25 cellular contexts compared by ENCODE assay signal in the genomic region with DNA sequence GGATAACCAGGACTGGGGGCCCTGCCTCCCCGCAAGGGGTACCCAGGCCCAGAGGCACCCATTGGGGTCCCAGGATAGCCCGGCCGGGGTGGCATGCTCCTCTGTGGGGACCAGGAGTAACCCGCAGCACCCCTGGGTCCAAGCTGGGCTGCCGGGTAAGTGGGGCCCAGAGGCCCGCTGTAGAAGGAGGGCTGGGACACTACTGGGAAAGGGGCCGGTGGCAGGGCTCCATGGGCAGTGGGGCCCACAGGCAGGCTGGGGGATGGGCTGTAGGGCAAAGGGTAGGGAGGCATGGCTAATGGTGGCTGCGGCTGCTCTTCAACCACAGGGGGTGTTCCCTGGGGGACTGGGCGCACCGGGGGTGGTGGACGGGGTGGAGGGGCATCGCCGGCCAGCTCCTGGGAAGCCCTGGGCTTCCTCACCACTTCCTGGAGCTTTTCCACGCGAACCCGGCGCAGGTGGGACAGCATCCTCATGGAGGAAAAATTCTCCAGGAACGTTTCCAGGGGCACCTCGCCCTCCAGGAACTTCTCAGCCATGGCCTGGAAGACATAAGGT. TPM values are rescaled to one million over a fixed set of nuclear protein-coding genes. Genes with fewer than 3 reads are reported as not detected.
DNase-seq lines count a peak whose midpoint lies in the region; ATAC-seq, FAIRE-seq and TF ChIP-seq lines count a peak whose summit lies in the region.
"Had no signal": no experiment of that assay in that cellular context is flagged by ENCODE, and none has a peak within 500 bp of the region (broad histone marks: within the 10 kb centered on the region; RNA-seq: fewer than 3 reads in every experiment).

No MANE protein-coding gene starts in this region.

- ATAC-seq in K562 (no peak), omental fat pad (ENCODE audit: low FRiP score) (no peak)
- ATAC-seq in stimulated activated memory B cell treated with anti-CD40 and anti-IgM and Interleukin-4, amounts not matched to agents 10 μg/mL and 1 μg/mL and 100 μg/mL, for 72 hours: peak; percentile 2
- ATAC-seq: GM12878 had no signal

- peaks cover 2% of the 10 kb centered on the region for H3K9me3 Mint-ChIP-seq in stimulated activated memory B cell treated with anti-CD40 and anti-IgM and Interleukin-4, amounts not matched to agents 10 μg/mL and 1 μg/mL and 100 μg/mL, for 72 hours
- H3K9me3 Mint-ChIP-seq: CD14-positive monocyte; CD4-positive, alpha-beta T cell; CD8-positive, alpha-beta memory T cell had no signal

- no peak for FAIRE-seq in K562 (lab: Jason Lieb, UNC)
- FAIRE-seq: D721Med, GM12878, GM19239, H1 had no signal

- no peaks in the 10 kb centered on the region for H3K4me1 ChIP-seq in HEK293 (ENCODE audit: control insufficient read depth, insufficient read depth, low read length)
- peaks cover 0 to 11% of the 10 kb centered on the region in 2 experiments; a peak in 2 of 5 replicates for H3K4me1 ChIP-seq in K562 (replicated peaks in 1 of 2; ENCODE audit: control insufficient read depth in 2 of 2, insufficient read depth in 2 of 2, low read length in 2 of 2)
- peaks cover 5% of the 10 kb centered on the region for H3K4me1 ChIP-seq in ovary (ENCODE audit: insufficient read depth)

- DNase-seq in K562 (ENCODE audit: extremely low read depth in 1 of 4, low spot score in 3 of 4) (no peak), ovary (no peak), T-helper 2 cell (no peak), middle frontal gyrus (ENCODE audit: extremely low spot score, low spot score) (no peak), activated T-cell treated with anti-CD3 and anti-CD28 coated beads for 4 hours (no peak), omental fat pad (ENCODE audit: low spot score) (no peak)
- DNase-seq: CD4-positive, alpha-beta T cell; CD8-positive, alpha-beta memory T cell; DMS 273 treated with DMSO at 0.1 percent for 48 hours; DMS79; EL; GDM1; GM23248; H7; HCEC 1CT had no signal

- H3K4me3 Mint-ChIP-seq in stimulated activated memory B cell treated with anti-CD40 and anti-IgM and Interleukin-4, amounts not matched to agents 10 μg/mL and 1 μg/mL and 100 μg/mL, for 72 hours: no peak overlapping the region
- H3K4me3 Mint-ChIP-seq: CD14-positive monocyte; CD4-positive, alpha-beta T cell; CD8-positive, alpha-beta memory T cell had no signal

- no peak overlapping the region for H2AFZ ChIP-seq in K562 (ENCODE audit: low read depth, low read length)
- H2AFZ ChIP-seq: GM23248 had no signal

- H4K20me1 ChIP-seq in K562 (replicated peaks; ENCODE audit: control insufficient read depth, insufficient read depth, low read length): peaks cover 5% of the 10 kb centered on the region; the same call in 1 of the 2 replicates

- H3K36me3 ChIP-seq in HEK293 (ENCODE audit: control insufficient read depth in 2 of 2, insufficient read depth in 1 of 2, low read length in 2 of 2) (peaks cover 0 to 19% of the 10 kb centered on the region in 2 experiments; a peak in 1 of 3 replicates), K562 (ENCODE audit: control insufficient read depth, insufficient read depth, low read length) (peaks cover 19% of the 10 kb centered on the region; the same call in 2 of the 3 replicates), ovary (no peaks in the 10 kb centered on the region)

- no peaks in the 10 kb centered on the region for H3K79me2 ChIP-seq in K562 (ENCODE audit: control insufficient read depth, insufficient read depth, low read length)

- intact Hi-C loops in K562 (cut with micrococcal nuclease) (loop anchor here (5.0 kb wide), 1 partner anchor 255 kb away; no protein-coding TSS in a partner anchor), ovary (cut with DNase I) (loop anchor here in 1 of 4 donors (5.0 to 10.0 kb wide), 2 partner anchors 215 to 357 kb away; no protein-coding TSS in a partner anchor)

- H3K9ac ChIP-seq in K562 (ENCODE audit: insufficient read depth in 1 of 2, low read depth in 2 of 2, low read length in 2 of 2): no peak overlapping the region
- H3K9ac ChIP-seq: GM23248 had no signal

- H3K4me3 ChIP-seq in HEK293 (ENCODE audit: low read depth, low read length): no peak overlapping the region
- H3K4me3 ChIP-seq in K562: no peak overlapping the region
- no peak overlapping the region for H3K4me3 ChIP-seq in ovary
- H3K4me3 ChIP-seq: GM12878, GM23248 had no signal

- BruUV-seq in K562 (replicated peaks; lab: Mats Ljungman, UMichigan): no TSS peak

- no peaks in the 10 kb centered on the region for H3K27me3 Mint-ChIP-seq in stimulated activated memory B cell treated with anti-CD40 and anti-IgM and Interleukin-4, amounts not matched to agents 10 μg/mL and 1 μg/mL and 100 μg/mL, for 72 hours
- H3K27me3 Mint-ChIP-seq: CD4-positive, alpha-beta T cell; CD8-positive, alpha-beta memory T cell had no signal

- peaks cover 20% of the 10 kb centered on the region for H3K36me3 Mint-ChIP-seq in stimulated activated memory B cell treated with anti-CD40 and anti-IgM and Interleukin-4, amounts not matched to agents 10 μg/mL and 1 μg/mL and 100 μg/mL, for 72 hours

- peaks cover 9% of the 10 kb centered on the region for H3K4me1 Mint-ChIP-seq in stimulated activated memory B cell treated with anti-CD40 and anti-IgM and Interleukin-4, amounts not matched to agents 10 μg/mL and 1 μg/mL and 100 μg/mL, for 72 hours

- H3K27me3 ChIP-seq in K562 (ENCODE audit: control insufficient read depth in 2 of 2, insufficient read depth in 2 of 2, low read length in 2 of 2) (peaks cover 0 to 1% of the 10 kb centered on the region in 2 experiments; a peak in 1 of 5 replicates), ovary (no peaks in the 10 kb centered on the region)

- no peaks in the 10 kb centered on the region for H3K9me3 ChIP-seq in HEK293 (ENCODE audit: control insufficient read depth, insufficient read depth, low read depth, low read length)
- H3K9me3 ChIP-seq in K562 (replicated peaks; ENCODE audit: control insufficient read depth, insufficient read depth, low read depth, low read length): no peaks in the 10 kb centered on the region
- no peaks in the 10 kb centered on the region for H3K9me3 ChIP-seq in ovary

- TF ChIP-seq POLR2A in K562 (conservative IDR thresholded peaks at IDR 0.05) (no peak), ovary (IDR thresholded peaks at IDR 0.05) (no peak)

- 96% methylated on average over 7 of the region's 19 CpGs for WGBS in K562 (ENCODE audit: insufficient coverage, low coverage, missing lambda C conversion rate)
- 91 to 94% (median 93%) methylated on average over 19 of the region's 19 CpGs for WGBS in ovary, 3 donors

- no peak overlapping the region for H3K27ac Mint-ChIP-seq in stimulated activated memory B cell treated with anti-CD40 and anti-IgM and Interleukin-4, amounts not matched to agents 10 μg/mL and 1 μg/mL and 100 μg/mL, for 72 hours

- CTCF ChIA-PET in HEK293 (lab: Yijun Ruan, JAX): interaction anchor here (0.6 kb wide), 1 partner anchor 95 kb away, joined by 3 read pairs; no protein-coding TSS in a partner anchor
- CTCF ChIA-PET in K562 (lab: Yijun Ruan, JAX; ENCODE audit: low intra/inter-chr PET ratio): no interaction called here

- no peak for TF ChIP-seq RAD21 in K562 (CRISPR knock-in tag; conservative IDR thresholded peaks at IDR 0.05 in 1 of 2, IDR thresholded peaks at IDR 0.05 in 1 of 2)

- H3K27ac ChIP-seq in HEK293 (ENCODE audit: extremely low read depth, low read depth, low read length) (no peak overlapping the region), K562 (ENCODE audit: extremely low read depth, low read depth, low read length) (no peak overlapping the region), ovary (peak overlapping the region; percentile 35 to 73)
- H3K27ac ChIP-seq: GM23248 had no signal

- no peak overlapping the region for H3K4me2 ChIP-seq in K562 (ENCODE audit: insufficient read depth, low read length)

- POLR2A ChIA-PET in HEK293 (lab: Yijun Ruan, JAX) (no interaction called here), K562 (lab: Yijun Ruan, JAX) (interaction anchor here (0.6 to 0.8 kb wide), 2 partner anchors 18 to 277 kb away, joined by 4 read pairs; a partner anchor contains a TSS)

- TF ChIP-seq EP300 in K562 (IDR thresholded peaks at IDR 0.05; ENCODE audit: low read length) (no peak), ovary (IDR thresholded peaks at IDR 0.05) (no peak)

- peaks cover 6% of the 10 kb centered on the region for H3K9me1 ChIP-seq in K562 (ENCODE audit: control insufficient read depth, insufficient read depth, low read length)

- in situ Hi-C loops in K562 (cut with MboI): no loop called here

- TF ChIP-seq CTCF in HEK293 (tag by site-specific recombination; IDR thresholded peaks at IDR 0.05) (no peak), K562 (IDR thresholded peaks at IDR 0.05 in 2 of 3, conservative IDR thresholded peaks at IDR 0.05 in 1 of 3; ENCODE audit: insufficient read depth in 2 of 3, low read depth in 1 of 3, low read length in 3 of 3) (no peak), ovary (IDR thresholded peaks at IDR 0.05) (no peak), omental fat pad (IDR thresholded peaks at IDR 0.05) (no peak)

RNA-seq across cellular contexts. Expression of a gene that starts 29.1 kb away (rescaled TPM):
- total RNA-seq in K562 (2011; cell fraction: chromatin; rRNA removed; ENCODE audit: low replicate concordance): 39.7 and 60.4 TPM in 2 replicates
- total RNA-seq in K562 (2011; cell fraction: nucleolus; rRNA removed): 29.2 and 34.2 TPM in 2 replicates
- total RNA-seq in K562 (2011; cell fraction: nucleoplasm; rRNA removed): 49.8 and 67.2 TPM in 2 replicates
- total RNA-seq in K562 (2014; rRNA removed) (12.4 and 17.3 TPM in 2 replicates), K562 (2014; rRNA removed; fragmentation: Illumina TruSeq; extraction: Trizol) (6.7 and 7.1 TPM in 2 replicates), K562 (2015; rRNA removed; fragmentation: Illumina TruSeq; extraction: Trizol) (10.7 and 10.8 TPM in 2 replicates), K562 (2021) (23.9 and 29.8 TPM in 2 replicates), ovary (10 to 100 TPM; 11.3 to 25.8 (median 20.7) TPM), omental fat pad (10 to 100 TPM in 3 of 4 donors, 1 to 10 TPM in 1; 9.3 to 17.5 (median 12.6) TPM)
- polyA plus RNA-seq in K562 (2011; rRNA removed) (11.5 and 15.1 TPM in 2 replicates), K562 (2014; fragmentation: Illumina TruSeq; extraction: Trizol) (12.8 and 17.1 TPM in 2 replicates), K562 (2014; fragmentation: Nextera tagmentation; extraction: Ambion mirVana) (under 1 TPM; 0.62 to 0.96 TPM), K562 (2014; rRNA removed) (16.4 and 18.2 TPM in 2 replicates), ovary (10 to 100 TPM in 1 of 2 donors, 1 to 10 TPM in 1; 7.8 to 14.0 TPM)
- 11.9 and 17.4 TPM in 2 replicates for polyA plus RNA-seq in K562 (2011; cell fraction: cytosol; rRNA removed)
- polyA plus RNA-seq in K562 (2011; cell fraction: nucleus; rRNA removed): 21.3 and 30.6 TPM in 2 replicates
- polyA plus RNA-seq in K562 (2012): 15.8 and 22.0 TPM in 2 replicates
- polyA minus RNA-seq in K562 (2011; rRNA and poly(A)+ RNA removed): 7.0 and 7.7 TPM in 2 replicates
- polyA minus RNA-seq in K562 (2011; cell fraction: cytosol; rRNA and poly(A)+ RNA removed): 8.0 and 9.2 TPM in 2 replicates
- polyA minus RNA-seq in K562 (2011; cell fraction: nucleus; rRNA and poly(A)+ RNA removed): 9.4 and 13.2 TPM in 2 replicates

RNA-seq across cellular contexts. Expression of a gene that starts 29.8 kb away (rescaled TPM):
- not detected in 2 replicates for total RNA-seq in K562 (2011; cell fraction: chromatin; rRNA removed; ENCODE audit: low replicate concordance)
- total RNA-seq in K562 (2011; cell fraction: nucleolus; rRNA removed): not detected in 2 replicates
- not detected in 2 replicates for total RNA-seq in K562 (2011; cell fraction: nucleoplasm; rRNA removed)
- not detected in 2 replicates for total RNA-seq in K562 (2014; rRNA removed)
- total RNA-seq in K562 (2014; rRNA removed; fragmentation: Illumina TruSeq; extraction: Trizol): not detected in 2 replicates
- total RNA-seq in K562 (2015; rRNA removed; fragmentation: Illumina TruSeq; extraction: Trizol): not detected in 2 replicates
- total RNA-seq in K562 (2021): 0.35 and 0.40 TPM in 2 replicates
- not detected in 2 replicates for polyA plus RNA-seq in K562 (2011; rRNA removed)
- polyA plus RNA-seq in K562 (2011; cell fraction: cytosol; rRNA removed): not detected in 2 replicates
- not detected in 2 replicates for polyA plus RNA-seq in K562 (2011; cell fraction: nucleus; rRNA removed)
- 0.05 and 0.08 TPM in 2 replicates for polyA plus RNA-seq in K562 (2012)
- not detected in 2 replicates for polyA plus RNA-seq in K562 (2014; fragmentation: Illumina TruSeq; extraction: Trizol)
- polyA plus RNA-seq in K562 (2014; fragmentation: Nextera tagmentation; extraction: Ambion mirVana): not detected
- not detected in 2 replicates for polyA plus RNA-seq in K562 (2014; rRNA removed)
- polyA minus RNA-seq in K562 (2011; rRNA and poly(A)+ RNA removed): not detected in 2 replicates
- not detected in 2 replicates for polyA minus RNA-seq in K562 (2011; cell fraction: cytosol; rRNA and poly(A)+ RNA removed)
- not detected in 2 replicates for polyA minus RNA-seq in K562 (2011; cell fraction: nucleus; rRNA and poly(A)+ RNA removed)
- 1 to 10 TPM in 1 of 7 donors, under 1 TPM in 5, not detected in 1; 0.12 to 1.3 (median 0.29) TPM for total RNA-seq in ovary
- under 1 TPM; 0.12 to 0.83 TPM for polyA plus RNA-seq in ovary
- total RNA-seq in omental fat pad: 1 to 10 TPM in 3 of 4 donors, under 1 TPM in 1; 0.37 to 5.4 (median 2.0) TPM
- total RNA-seq: A172, A673, GM23248, H1, H7 had no signal
- polyA plus RNA-seq: BJ, GM23248, H1 had no signal

Comparison
In these comparisons a context has a peak if more than half of its experiments do, and no peak if none do; other contexts are left out.
1. H3K27ac ChIP-seq: peak in ovary (2 of 2); none in HEK293 (single experiment) and K562 (single experiment).